Comparison of ENCODE assay signal across 33 cellular contexts in the genomic region with DNA sequence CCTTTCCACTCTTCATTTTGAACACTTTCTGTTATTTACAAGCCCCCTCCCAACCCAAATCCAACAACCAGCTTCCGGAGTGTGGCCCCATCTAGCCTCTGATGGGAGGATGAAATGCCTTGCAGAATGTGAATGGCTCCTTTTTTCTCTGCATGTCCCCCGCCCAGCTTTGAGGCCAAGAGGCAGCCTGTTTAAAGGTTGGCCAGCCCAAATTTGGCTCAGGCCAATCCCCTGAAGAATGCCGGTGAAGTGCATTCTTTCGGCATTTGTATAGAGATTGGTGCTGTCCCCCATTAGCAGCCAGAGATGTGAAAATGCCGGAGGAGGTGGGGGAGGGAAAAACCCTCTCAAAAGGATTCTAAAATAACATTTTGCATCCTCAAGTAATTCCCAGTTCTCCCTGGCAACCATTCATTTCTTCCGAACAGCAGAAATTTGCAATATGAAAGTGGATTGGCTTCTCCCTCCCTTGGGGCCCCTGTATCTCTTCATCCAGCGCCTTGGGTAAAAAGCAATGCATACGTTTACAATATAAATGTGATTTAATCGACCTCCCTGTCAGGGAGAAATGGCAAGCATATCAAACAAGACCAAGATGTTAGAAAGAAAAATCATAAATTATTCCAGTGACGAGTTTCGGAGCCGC.
DNase-seq lines count a peak whose midpoint lies in the region; ATAC-seq, FAIRE-seq and TF ChIP-seq lines count a peak whose summit lies in the region.
"Had no signal": no experiment of that assay in that cellular context is flagged by ENCODE, and none has a peak within 500 bp of the region (broad histone marks: within the 10 kb centered on the region; RNA-seq: fewer than 3 reads in every experiment).

No MANE protein-coding gene starts in this region.

- peak; percentile 75 for FAIRE-seq in H1 (lab: Jason Lieb, UNC)
- no peak for FAIRE-seq in RCC 7860 (lab: Jason Lieb, UNC)
- FAIRE-seq: GM12892 had no signal

- no peak overlapping the region for H3K56ac ChIP-seq in H1 (replicated peaks; ENCODE audit: insufficient read length, low read depth, low read length)

- H3K4me3 ChIP-seq in HAP-1 (no peak overlapping the region), H1 (ENCODE audit: extremely low read depth in 1 of 4, insufficient read depth in 2 of 4, low read depth in 3 of 4, low read length in 4 of 4) (no peak overlapping the region; a peak in 2 of 8 replicates), trophoblast cell (ENCODE audit: low read depth, low read length) (no peak overlapping the region)
- H3K4me3 ChIP-seq: cardiac muscle cell, colonic mucosa, lung, SJCRH30, smooth muscle cell, thyroid gland had no signal

- peak overlapping the region in 1 of 2 experiments; percentile 25; a peak in 2 of 4 replicates for H3K4me2 ChIP-seq in H1 (ENCODE audit: insufficient read depth in 1 of 2, low read depth in 2 of 2, low read length in 2 of 2)
- no peak overlapping the region for H3K4me2 ChIP-seq in trophoblast cell (ENCODE audit: low read length)
- H3K4me2 ChIP-seq: smooth muscle cell had no signal

- no peaks in the 10 kb centered on the region for H3K36me3 ChIP-seq in HAP-1 (replicated peaks)
- no peaks in the 10 kb centered on the region for H3K36me3 ChIP-seq in H1 (ENCODE audit: control insufficient read depth in 2 of 4, insufficient read depth in 4 of 4, low read length in 3 of 4)
- H3K36me3 ChIP-seq in trophoblast cell (ENCODE audit: control insufficient read depth in 1 of 2, insufficient read depth in 2 of 2, low read length in 2 of 2), result no peaks in the 10 kb centered on the region
- H3K36me3 ChIP-seq: cardiac muscle cell, colonic mucosa, neutrophil, SJCRH30, thyroid gland, WERI-Rb-1 had no signal

- CTCF ChIA-PET in H1 (lab: Charles Lee; ENCODE audit: partially characterized antibody), result interaction anchor here (1.0 kb wide), 1 partner anchor 18 kb away, joined by 3 read pairs; no protein-coding TSS in a partner anchor

- no peak overlapping the region for H2BK20ac ChIP-seq in H1 (ENCODE audit: low read length)

- in situ Hi-C loops in HAP-1 (cut with MboI; ENCODE audit: low sequenced_read_pairs), result no loop called here

- no peaks in the 10 kb centered on the region; the same call in 1 of the 2 replicates for H3K23me2 ChIP-seq in H1 (ENCODE audit: low read depth, low read length)

- H3K27ac ChIP-seq in H1 (ENCODE audit: low read depth, low read length) (no peak overlapping the region), trophoblast cell (ENCODE audit: low read depth, low read length) (peak overlapping the region; percentile 35)
- H3K27ac ChIP-seq: cardiac muscle cell, colonic mucosa, neutrophil, SJCRH30, thyroid gland, WERI-Rb-1 had no signal

- no peaks in the 10 kb centered on the region for H3K9me3 ChIP-seq in HAP-1
- no peaks in the 10 kb centered on the region for H3K9me3 ChIP-seq in H1 (ENCODE audit: insufficient read depth in 2 of 2, low read depth in 1 of 2, low read length in 1 of 2)
- H3K9me3 ChIP-seq in trophoblast cell (ENCODE audit: insufficient read depth, low read depth, low read length), result no peaks in the 10 kb centered on the region
- H3K9me3 ChIP-seq: colonic mucosa, neutrophil, SJCRH30, thyroid gland had no signal

- H4K20me1 ChIP-seq in H1 (replicated peaks in 1 of 2; ENCODE audit: control insufficient read depth in 1 of 2, insufficient read depth in 2 of 2, low read length in 2 of 2), result no peaks in the 10 kb centered on the region

- H3K14ac ChIP-seq in H1 (ENCODE audit: insufficient read length) (no peak overlapping the region), trophoblast cell (ENCODE audit: low read length) (no peak overlapping the region)

- no peaks in the 10 kb centered on the region for H3K27me3 ChIP-seq in HAP-1 (ENCODE audit: low read depth)
- no peaks in the 10 kb centered on the region for H3K27me3 ChIP-seq in H1 (replicated peaks in 1 of 4; ENCODE audit: control insufficient read depth in 3 of 4, extremely low read depth in 1 of 4, insufficient read depth in 3 of 4, low read length in 3 of 4)
- H3K27me3 ChIP-seq in trophoblast cell (ENCODE audit: insufficient read depth, low read length), result no peaks in the 10 kb centered on the region
- H3K27me3 ChIP-seq: cardiac muscle cell, colonic mucosa, neutrophil, thyroid gland had no signal

- no peak overlapping the region for H4K8ac ChIP-seq in H1 (ENCODE audit: extremely low read depth, insufficient read depth, low read length)
- no peak overlapping the region for H4K8ac ChIP-seq in trophoblast cell (ENCODE audit: low read depth, low read length)

- no peak overlapping the region for H2BK15ac ChIP-seq in H1 (ENCODE audit: low read length)

- ATAC-seq in GM21619 (IDR thresholded peaks at IDR 0.05; ENCODE audit: unreplicated experiment), result no peak
- no peak for ATAC-seq in left lobe of liver
- ATAC-seq in GM18867 (IDR thresholded peaks at IDR 0.05; ENCODE audit: unreplicated experiment), result no peak
- ATAC-seq: right cardiac atrium had no signal

- H3K4ac ChIP-seq in H1 (replicated peaks; ENCODE audit: insufficient read length, low read depth, low read length), result no peak overlapping the region
- no peak overlapping the region for H3K4ac ChIP-seq in trophoblast cell (ENCODE audit: low read depth, low read length)

- no peak; a peak in 1 of 4 replicates for TF ChIP-seq RAD21 in H1 (IDR thresholded peaks at IDR 0.05 in 1 of 2, conservative IDR thresholded peaks at IDR 0.05 in 1 of 2; ENCODE audit: low read depth in 2 of 2, low read length in 2 of 2)

- POLR2A ChIA-PET in H1 (lab: Charles Lee; ENCODE audit: partially characterized antibody), result no interaction called here

- H4K91ac ChIP-seq in H1 (replicated peaks; ENCODE audit: insufficient read length, low read length), result no peak overlapping the region
- H4K91ac ChIP-seq in trophoblast cell (ENCODE audit: low read depth, low read length), result peak overlapping the region; percentile 39

- no peak for TF ChIP-seq CTCF in H1 (IDR thresholded peaks at IDR 0.05; ENCODE audit: control extremely low read depth in 1 of 3, insufficient read depth in 1 of 3, low read depth in 1 of 3, low read length in 3 of 3)

- H3K23ac ChIP-seq in H1 (ENCODE audit: insufficient read length), result no peak overlapping the region
- no peak overlapping the region for H3K23ac ChIP-seq in trophoblast cell (ENCODE audit: low read length)

- WGBS in H1 (ENCODE audit: extremely low coverage in 1 of 2, insufficient coverage in 1 of 2, insufficient read length in 1 of 2, insufficient replicate concordance in 2 of 2, low coverage in 1 of 2, low lambda C conversion rate in 2 of 2, missing lambda C conversion rate in 1 of 2), 2 experiments, result 58% methylated on average over 12 of the region's 12 CpGs; no CpG with 5 or more reads in 1 of the 2 experiments
- WGBS in trophoblast cell (ENCODE audit: extremely low coverage, insufficient coverage, insufficient read length), result no CpG with 5 or more reads among the region's 12 CpGs

- no peak overlapping the region for H4K5ac ChIP-seq in H1 (ENCODE audit: insufficient read length, low read depth, low read length)

- 0 out of 2 replicates have a peak overlapping the region, but pooled peaks have one; percentile 14 for H2BK12ac ChIP-seq in H1 (ENCODE audit: low read depth, low read length)
- peak overlapping the region; percentile 42 for H2BK12ac ChIP-seq in trophoblast cell (ENCODE audit: low read length)

- no peak for TF ChIP-seq EP300 in H1 (IDR thresholded peaks at IDR 0.05; ENCODE audit: borderline replicate concordance in 1 of 2, low read depth in 2 of 2, low read length in 2 of 2)

- H2BK5ac ChIP-seq in H1 (ENCODE audit: low read depth, low read length) (no peak overlapping the region), trophoblast cell (ENCODE audit: low read depth, low read length, poor library complexity) (no peak overlapping the region)

- no peak overlapping the region for H4K12ac ChIP-seq in trophoblast cell (ENCODE audit: low read depth, low read length)

- H2AFZ ChIP-seq in H1 (ENCODE audit: low read length) (no peak overlapping the region), trophoblast cell (ENCODE audit: insufficient read depth, low read length, poor library complexity) (no peak overlapping the region)

- H3K79me1 ChIP-seq in H1 (ENCODE audit: low read depth, low read length) (no peaks in the 10 kb centered on the region), trophoblast cell (ENCODE audit: low read length) (peaks cover 45% of the 10 kb centered on the region)

- H3K4me1 ChIP-seq in HAP-1 (peaks cover 4% of the 10 kb centered on the region; the same call in 1 of the 2 replicates), H1 (replicated peaks in 1 of 4; ENCODE audit: control insufficient read depth in 3 of 4, insufficient read depth in 4 of 4, low read length in 3 of 4) (peaks cover 2 to 13% (median 11%) of the 10 kb centered on the region in 4 experiments; a peak in 6 of 7 replicates), trophoblast cell (ENCODE audit: control insufficient read depth in 1 of 2, insufficient read depth in 2 of 2, low read length in 2 of 2) (peaks cover 35 to 42% of the 10 kb centered on the region in 2 experiments)
- H3K4me1 ChIP-seq: colonic mucosa, SJCRH30, thyroid gland had no signal

- no peak for TF ChIP-seq POLR2A in H1 (IDR thresholded peaks at IDR 0.05; ENCODE audit: control extremely low read depth in 1 of 2, low read depth in 2 of 2, low read length in 2 of 2)

- H2AK5ac ChIP-seq in H1 (ENCODE audit: low read depth, low read length), result no peak overlapping the region
- H2AK5ac ChIP-seq in trophoblast cell (ENCODE audit: low read length), result no peak overlapping the region

- H3K9ac ChIP-seq in H1 (replicated peaks in 1 of 4; ENCODE audit: extremely low read depth in 1 of 4, low read depth in 3 of 4, low read length in 3 of 4) (no peak overlapping the region), trophoblast cell (ENCODE audit: low read length) (no peak overlapping the region)

- H2BK120ac ChIP-seq in H1 (replicated peaks; ENCODE audit: low read depth, low read length) (no peak overlapping the region), trophoblast cell (ENCODE audit: insufficient read depth, low read length, poor library complexity) (no peak overlapping the region)

- peak; percentile 26 to 33 for DNase-seq in HAP-1 (ENCODE audit: low spot score in 2 of 2)
- peak in 1 of 2 experiments; percentile 34 for DNase-seq in H1 (ENCODE audit: low read depth in 1 of 2, low spot score in 2 of 2)
- peak; percentile 90 for DNase-seq in islet precursor cell
- no peak for DNase-seq in trophoblast cell
- no peak for DNase-seq in RCC 7860 (ENCODE audit: low spot score)
- no peak for DNase-seq in left lobe of liver (ENCODE audit: low spot score)
- DNase-seq: ACHN; activated CD4-positive, alpha-beta T cell treated with anti-CD3 and anti-CD28 coated beads for 48 hours; activated naive CD8-positive, alpha-beta T cell treated with anti-CD3 and anti-CD28 coated beads for 36 hours; anterior cingulate cortex; CD4-positive, alpha-beta memory T cell; colonic mucosa; DMS 273 treated with DMSO at 0.1 percent for 48 hours; effector CD8-positive, alpha-beta T cell; KG1; kidney glomerular epithelial cell; NCI-H1092 treated with DMSO at 0.1 percent for 48 hours; NCI-H1694 treated with DMSO at 0.1 percent for 48 hours; NCI-H446 treated with DMSO at 0.1 percent for 48 hours; right cardiac atrium; RPMI8226; SJCRH30; stimulated activated CD4-positive, alpha-beta T cell treated with anti-CD3 and anti-CD28 coated beads, Interleukin-1b, Interleukin-23, amount 100 ng/mL, for 48 hours; T1000; thyroid gland; WERI-Rb-1 had no signal

- H3K18ac ChIP-seq in H1 (ENCODE audit: extremely low read depth, low read length) (no peak overlapping the region), trophoblast cell (ENCODE audit: low read length) (no peak overlapping the region)

- no peaks in the 10 kb centered on the region for H3K79me2 ChIP-seq in H1 (ENCODE audit: control insufficient read depth in 1 of 2, insufficient read depth in 2 of 2, low read length in 2 of 2)
- peaks cover 18% of the 10 kb centered on the region for H3K79me2 ChIP-seq in trophoblast cell (ENCODE audit: control insufficient read depth, insufficient read depth, low read length, poor library complexity)

Comparison
In these comparisons a context has a peak if more than half of its experiments do, and no peak if none do; other contexts are left out.
1. DNase-seq: peak in HAP-1 (2 of 2) and islet precursor cell (single experiment); none in trophoblast cell (0 of 2), RCC 7860 (single experiment) and left lobe of liver (single experiment).